Comparison of ENCODE assay signal across 13 cellular contexts in genomic region chr4:168309781-168310180, GRCh38. TPM values are rescaled to one million over a fixed set of nuclear protein-coding genes. Genes with fewer than 3 reads are reported as not detected.
DNase-seq lines count a peak whose midpoint lies in the region; ATAC-seq, FAIRE-seq and TF ChIP-seq lines count a peak whose summit lies in the region.
"Had no signal": no experiment of that assay in that cellular context is flagged by ENCODE, and none has a peak within 500 bp of the region (broad histone marks: within the 10 kb centered on the region; RNA-seq: fewer than 3 reads in every experiment).

No MANE protein-coding gene starts in this region.

- peaks cover 35% of the 10 kb centered on the region for H3K36me3 ChIP-seq in upper lobe of right lung
- H3K36me3 ChIP-seq: BLaER1 had no signal

- TF ChIP-seq CTCF in VCaP (conservative IDR thresholded peaks at IDR 0.05) (no peak), upper lobe of right lung (IDR thresholded peaks at IDR 0.05) (no peak)

- 0 out of 2 replicates have a peak overlapping the region, but pooled peaks have one; percentile 4 for H3K27ac ChIP-seq in VCaP
- no peak overlapping the region for H3K27ac ChIP-seq in upper lobe of right lung
- no peak overlapping the region for H3K27ac ChIP-seq in substantia nigra (ENCODE audit: low read depth, low read length, poor library complexity, severe bottlenecking)
- H3K27ac ChIP-seq: BLaER1 had no signal

- intact Hi-C loops in upper lobe of right lung (cut with DNase I), result no loop called here

- H3K4me3 ChIP-seq in upper lobe of right lung, result no peak overlapping the region
- H3K4me3 ChIP-seq: BLaER1 had no signal

- no peaks in the 10 kb centered on the region for H3K27me3 ChIP-seq in upper lobe of right lung
- H3K27me3 ChIP-seq: BLaER1 had no signal

- FAIRE-seq in islet of Langerhans (lab: Jason Lieb, UNC), result peak; percentile 55

- ATAC-seq in upper lobe of right lung (no peak), GM18909 (IDR thresholded peaks at IDR 0.05; ENCODE audit: poor library complexity, unreplicated experiment) (no peak)

- no peaks in the 10 kb centered on the region for H3K4me1 ChIP-seq in upper lobe of right lung
- H3K4me1 ChIP-seq: BLaER1 had no signal

- peak; percentile 67 for DNase-seq in DMS153 treated with DMSO at 0.1 percent for 48 hours (lab: John Stamatoyannopoulos, UW; ENCODE audit: unreplicated experiment)
- peak; percentile 37 for DNase-seq in NCI-H1694 treated with DMSO at 0.1 percent for 48 hours (lab: John Stamatoyannopoulos, UW)
- DNase-seq in upper lobe of right lung, result no peak
- DNase-seq in dedifferentiated amniotic fluid mesenchymal stem cell (ENCODE audit: extremely low spot score), result no peak
- no peak for DNase-seq in substantia nigra (lab: John Stamatoyannopoulos, UW)
- DNase-seq: EL; HCEC 1CT; MV-4-11; stimulated activated naive CD4-positive, alpha-beta T cell had no signal

- no peaks in the 10 kb centered on the region for H3K9me3 ChIP-seq in upper lobe of right lung
- H3K9me3 ChIP-seq: BLaER1 had no signal

RNA-seq across cellular contexts. Expression of gene DDX60, which starts 8.8 kb away (rescaled TPM):
- total RNA-seq in upper lobe of right lung, result 27.6 TPM

Comparison
In these comparisons a context has a peak if more than half of its experiments do, and no peak if none do; other contexts are left out.
1. DNase-seq: peak in DMS153 treated with DMSO at 0.1 percent for 48 hours (single experiment) and NCI-H1694 treated with DMSO at 0.1 percent for 48 hours (single experiment); none in upper lobe of right lung (single experiment), dedifferentiated amniotic fluid mesenchymal stem cell (single experiment) and substantia nigra (0 of 49).